1 cellular context compared by ENCODE assay signal in the genomic region with DNA sequence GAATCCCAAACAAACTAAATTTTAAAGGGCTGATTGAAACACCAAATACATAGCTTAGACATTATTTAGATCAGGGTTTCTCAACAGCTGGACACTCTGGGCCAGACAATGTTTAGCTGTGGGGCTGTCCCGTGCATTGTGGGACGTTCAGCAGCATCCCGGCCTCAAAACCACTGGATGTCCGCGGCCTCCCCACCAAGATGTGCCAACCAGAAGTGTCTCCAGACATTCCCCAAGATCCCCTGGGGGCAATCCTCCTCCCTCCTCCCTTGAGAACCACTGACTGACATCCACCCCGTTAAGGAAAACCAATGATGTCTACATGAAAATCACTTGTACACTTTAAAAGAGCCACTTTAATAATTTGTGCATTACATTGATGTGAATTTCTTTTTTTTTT.
TF ChIP-seq lines count a peak whose summit lies in the region.

No MANE protein-coding gene starts in this region.

TF ChIP-seq in GM23338, 12 proteins besides CTCF, POLR2A, EP300 and RAD21 (continued from another document):
- TF ChIP-seq, protein P1, sequence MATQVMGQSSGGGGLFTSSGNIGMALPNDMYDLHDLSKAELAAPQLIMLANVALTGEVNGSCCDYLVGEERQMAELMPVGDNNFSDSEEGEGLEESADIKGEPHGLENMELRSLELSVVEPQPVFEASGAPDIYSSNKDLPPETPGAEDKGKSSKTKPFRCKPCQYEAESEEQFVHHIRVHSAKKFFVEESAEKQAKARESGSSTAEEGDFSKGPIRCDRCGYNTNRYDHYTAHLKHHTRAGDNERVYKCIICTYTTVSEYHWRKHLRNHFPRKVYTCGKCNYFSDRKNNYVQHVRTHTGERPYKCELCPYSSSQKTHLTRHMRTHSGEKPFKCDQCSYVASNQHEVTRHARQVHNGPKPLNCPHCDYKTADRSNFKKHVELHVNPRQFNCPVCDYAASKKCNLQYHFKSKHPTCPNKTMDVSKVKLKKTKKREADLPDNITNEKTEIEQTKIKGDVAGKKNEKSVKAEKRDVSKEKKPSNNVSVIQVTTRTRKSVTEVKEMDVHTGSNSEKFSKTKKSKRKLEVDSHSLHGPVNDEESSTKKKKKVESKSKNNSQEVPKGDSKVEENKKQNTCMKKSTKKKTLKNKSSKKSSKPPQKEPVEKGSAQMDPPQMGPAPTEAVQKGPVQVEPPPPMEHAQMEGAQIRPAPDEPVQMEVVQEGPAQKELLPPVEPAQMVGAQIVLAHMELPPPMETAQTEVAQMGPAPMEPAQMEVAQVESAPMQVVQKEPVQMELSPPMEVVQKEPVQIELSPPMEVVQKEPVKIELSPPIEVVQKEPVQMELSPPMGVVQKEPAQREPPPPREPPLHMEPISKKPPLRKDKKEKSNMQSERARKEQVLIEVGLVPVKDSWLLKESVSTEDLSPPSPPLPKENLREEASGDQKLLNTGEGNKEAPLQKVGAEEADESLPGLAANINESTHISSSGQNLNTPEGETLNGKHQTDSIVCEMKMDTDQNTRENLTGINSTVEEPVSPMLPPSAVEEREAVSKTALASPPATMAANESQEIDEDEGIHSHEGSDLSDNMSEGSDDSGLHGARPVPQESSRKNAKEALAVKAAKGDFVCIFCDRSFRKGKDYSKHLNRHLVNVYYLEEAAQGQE (IDR thresholded peaks at IDR 0.05; ENCODE audit: unreplicated experiment) = no peak
- no peak for TF ChIP-seq ZNF114 (CRISPR knock-in tag; IDR thresholded peaks at IDR 0.05)
- TF ChIP-seq EZH2 (IDR thresholded peaks at IDR 0.05; ENCODE audit: low read depth, unreplicated experiment) = no peak
- TF ChIP-seq CREB1 (CRISPR knock-in tag; IDR thresholded peaks at IDR 0.05; ENCODE audit: low read depth) = no peak
- TF ChIP-seq EZH2phosphoT487 (IDR thresholded peaks at IDR 0.05; ENCODE audit: unreplicated experiment) = no peak
- TF ChIP-seq NANOG (IDR thresholded peaks at IDR 0.05; ENCODE audit: borderline replicate concordance) = no peak
- no peak for TF ChIP-seq POLR2AphosphoS5 (IDR thresholded peaks at IDR 0.05; ENCODE audit: low read depth)
- TF ChIP-seq, protein P2, sequence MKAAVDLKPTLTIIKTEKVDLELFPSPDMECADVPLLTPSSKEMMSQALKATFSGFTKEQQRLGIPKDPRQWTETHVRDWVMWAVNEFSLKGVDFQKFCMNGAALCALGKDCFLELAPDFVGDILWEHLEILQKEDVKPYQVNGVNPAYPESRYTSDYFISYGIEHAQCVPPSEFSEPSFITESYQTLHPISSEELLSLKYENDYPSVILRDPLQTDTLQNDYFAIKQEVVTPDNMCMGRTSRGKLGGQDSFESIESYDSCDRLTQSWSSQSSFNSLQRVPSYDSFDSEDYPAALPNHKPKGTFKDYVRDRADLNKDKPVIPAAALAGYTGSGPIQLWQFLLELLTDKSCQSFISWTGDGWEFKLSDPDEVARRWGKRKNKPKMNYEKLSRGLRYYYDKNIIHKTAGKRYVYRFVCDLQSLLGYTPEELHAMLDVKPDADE (IDR thresholded peaks at IDR 0.05) = no peak
- no peak for TF ChIP-seq JUNB (IDR thresholded peaks at IDR 0.05; ENCODE audit: unreplicated experiment)
